Comparison of ENCODE assay signal across 9 cellular contexts in the genomic region with DNA sequence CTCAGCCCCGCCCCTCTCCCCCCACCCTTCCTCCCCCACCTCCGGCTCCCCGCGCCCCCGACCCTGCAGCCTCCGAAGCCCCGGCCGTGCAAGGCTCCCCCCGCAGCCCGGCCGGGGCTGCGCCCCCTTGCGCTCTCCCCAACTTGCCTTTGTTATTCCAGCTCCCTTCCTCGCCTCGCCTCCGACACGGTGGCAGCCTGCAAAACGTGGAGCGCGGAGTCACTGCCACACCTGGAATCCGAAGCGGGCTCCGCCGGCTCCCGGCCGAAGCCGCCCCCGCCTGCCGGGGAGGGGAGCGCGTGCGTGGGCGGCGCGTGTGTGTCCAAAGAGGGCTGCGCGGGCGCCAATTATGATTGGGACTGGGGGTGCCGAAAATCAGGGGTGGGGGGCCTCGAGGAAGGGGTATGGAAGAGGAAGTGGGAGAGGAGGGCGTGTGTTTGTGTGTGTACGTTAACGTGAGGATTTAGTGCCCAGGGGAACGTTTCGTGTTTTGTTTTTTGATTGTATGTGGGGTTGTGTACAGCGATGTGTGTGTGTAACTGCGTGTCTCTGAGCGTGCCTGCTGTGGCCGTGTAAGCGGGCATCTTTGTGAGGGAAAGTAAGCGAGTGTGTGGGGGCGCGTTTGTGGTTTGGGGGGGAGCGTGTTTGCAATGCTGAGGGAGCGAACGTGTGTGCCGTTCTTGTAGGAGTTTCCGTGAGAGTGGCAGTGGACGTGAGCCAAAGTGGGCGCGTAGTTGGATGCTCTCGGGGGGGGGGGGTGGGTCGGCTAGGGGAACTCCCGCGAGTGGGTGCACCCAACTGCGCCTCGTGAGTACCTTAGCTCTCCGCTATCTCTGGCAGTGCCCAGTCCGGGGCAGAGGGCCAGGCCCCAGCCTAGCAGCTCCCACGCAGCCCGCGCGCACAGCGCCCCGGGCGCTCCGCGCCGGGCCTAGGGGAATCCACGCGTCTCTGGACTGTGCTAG. TPM values are rescaled to one million over a fixed set of nuclear protein-coding genes. Genes with fewer than 3 reads are reported as not detected.
DNase-seq lines count a peak whose midpoint lies in the region; ATAC-seq and FAIRE-seq lines count a peak whose summit lies in the region.
"Had no signal": no experiment of that assay in that cellular context is flagged by ENCODE, and none has a peak within 500 bp of the region (broad histone marks: within the 10 kb centered on the region; RNA-seq: fewer than 3 reads in every experiment).

No MANE protein-coding gene starts in this region.

- no peaks in the 10 kb centered on the region for H3K36me3 ChIP-seq in small intestine (ENCODE audit: control insufficient read depth in 2 of 2, insufficient read depth in 2 of 2, low read length in 2 of 2)

- ATAC-seq in activated CD4-positive, CD25-positive, alpha-beta regulatory T cell treated with anti-CD3 and anti-CD28 coated beads, Interleukin-2, amount 50 U/mL, for 24 hours: peak; percentile 3 to 4
- no peak for ATAC-seq in GM21423 (IDR thresholded peaks at IDR 0.05; ENCODE audit: unreplicated experiment)

- peaks cover 5 to 7% of the 10 kb centered on the region in 2 donors for H3K4me1 ChIP-seq in small intestine (ENCODE audit: control insufficient read depth in 2 of 2, insufficient read depth in 1 of 2, low read depth in 1 of 2, low read length in 1 of 2)

- H3K9me3 ChIP-seq in small intestine (ENCODE audit: control insufficient read depth, low read depth): no peaks in the 10 kb centered on the region

- peak overlapping the region in 1 of 2 donors; percentile 70 for H3K27ac ChIP-seq in small intestine (ENCODE audit: low read depth in 1 of 2, low read length in 1 of 2)

- peak overlapping the region; percentile 48 to 79 for H3K4me3 ChIP-seq in small intestine (ENCODE audit: low read depth in 1 of 2, low read length in 2 of 2)

- H3K27me3 ChIP-seq in small intestine (ENCODE audit: control insufficient read depth in 2 of 2, insufficient read depth in 2 of 2, low read length in 2 of 2): no peaks in the 10 kb centered on the region

- FAIRE-seq in small intestine (lab: Jason Lieb, UNC): no peak
- FAIRE-seq: G401.6 had no signal

- DNase-seq in NCI-H187 (lab: John Stamatoyannopoulos, UW) (peak; percentile 17 to 31), NCI-H187 treated with DMSO at 0.1 percent for 48 hours (lab: John Stamatoyannopoulos, UW) (no peak), NCI-H2171 treated with DMSO at 0.1 percent for 48 hours (lab: John Stamatoyannopoulos, UW) (peak; percentile 80), inferior parietal cortex (ENCODE audit: extremely low spot score) (peak; percentile 78), small intestine (peak; percentile 86)
- DNase-seq in central memory CD4-positive, alpha-beta T cell: peak; percentile 83

- 1% methylated on average over 61 to 81 of the region's 81 CpGs for WGBS in small intestine, 3 donors

RNA-seq across cellular contexts. Expression of gene ZMIZ1, which starts 1.2 kb away (rescaled TPM):
- polyA plus RNA-seq in small intestine: 10 to 100 TPM; 15.1 to 23.0 (median 16.8) TPM
